ENCODE assay signal across 10 cellular contexts in the genomic region with DNA sequence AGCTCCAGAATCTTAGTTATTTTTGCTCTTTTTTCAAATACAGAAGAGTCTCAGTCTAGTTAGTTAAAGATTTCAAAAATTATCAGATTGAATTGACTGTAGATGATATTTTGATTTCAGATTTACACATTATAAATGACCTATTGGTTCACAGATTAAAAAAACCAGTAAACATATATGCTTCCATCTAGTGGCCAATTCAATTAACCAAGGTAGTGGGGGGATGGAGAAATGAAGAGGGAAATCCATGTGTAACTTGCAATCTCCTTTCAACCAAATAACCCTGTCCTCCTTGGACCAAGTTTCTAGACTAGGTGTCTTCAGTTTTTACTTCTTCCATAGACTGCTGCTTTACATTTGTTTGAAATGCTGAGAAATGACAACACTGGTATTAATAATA.
DNase-seq lines count a peak whose midpoint lies in the region; ATAC-seq and TF ChIP-seq lines count a peak whose summit lies in the region.
"Had no signal": no experiment of that assay in that cellular context is flagged by ENCODE, and none has a peak within 500 bp of the region (broad histone marks: within the 10 kb centered on the region; RNA-seq: fewer than 3 reads in every experiment).

No MANE protein-coding gene starts in this region.

- H3K27me3 Mint-ChIP-seq in MCF 10A (ENCODE audit: insufficient read depth, unreplicated experiment), result no peaks in the 10 kb centered on the region
- H3K27me3 Mint-ChIP-seq: CD4-positive, alpha-beta memory T cell had no signal

- H3K4me3 ChIP-seq in breast epithelium (no peak overlapping the region), OCI-LY3 (ENCODE audit: low read length) (no peak overlapping the region), epithelial cell of esophagus (ENCODE audit: low read length) (no peak overlapping the region), tibial artery (no peak overlapping the region), left lung (no peak overlapping the region)

- no peak overlapping the region for H3K4me3 Mint-ChIP-seq in MCF 10A (ENCODE audit: unreplicated experiment)
- H3K4me3 Mint-ChIP-seq: CD4-positive, alpha-beta memory T cell had no signal

- intact Hi-C loops in MCF 10A (cut with micrococcal nuclease), result loop anchor here (1.0 to 10.0 kb wide), 5 partner anchors 55 to 383 kb away; no protein-coding TSS in a partner anchor
- intact Hi-C loops in breast epithelium (cut with DNase I; ENCODE audit: low total_unique reads), result no loop called here
- intact Hi-C loops in tibial artery (cut with DNase I; ENCODE audit: low total_unique reads), result no loop called here
- intact Hi-C loops in left lung (cut with DNase I), result no loop called here

- H3K4me2 ChIP-seq in OCI-LY3 (ENCODE audit: low read length), result no peak overlapping the region

- no TSS peak for BruUV-seq in MCF 10A (replicated peaks; lab: Mats Ljungman, UMichigan)

- H3K9ac ChIP-seq in OCI-LY3 (ENCODE audit: low read length), result no peak overlapping the region

- H3K27ac Mint-ChIP-seq in MCF 10A (ENCODE audit: low read depth, unreplicated experiment), result no peak overlapping the region
- H3K27ac Mint-ChIP-seq: CD4-positive, alpha-beta memory T cell had no signal

- POLR2A ChIA-PET in MCF 10A (lab: Yijun Ruan, JAX), result interaction anchor here (1.2 to 2.7 kb wide), 3 partner anchors 42 to 315 kb away, joined by 3 to 9 read pairs (median 3); no protein-coding TSS in a partner anchor

- no peaks in the 10 kb centered on the region for H3K4me1 ChIP-seq in breast epithelium
- H3K4me1 ChIP-seq in OCI-LY3 (ENCODE audit: low read length), result peaks cover 7% of the 10 kb centered on the region
- no peaks in the 10 kb centered on the region for H3K4me1 ChIP-seq in tibial artery
- no peaks in the 10 kb centered on the region for H3K4me1 ChIP-seq in left lung

- no peaks in the 10 kb centered on the region for H3K36me3 Mint-ChIP-seq in MCF 10A (ENCODE audit: insufficient read depth, unreplicated experiment)
- H3K36me3 Mint-ChIP-seq: CD4-positive, alpha-beta memory T cell had no signal

- no peaks in the 10 kb centered on the region for H3K79me2 ChIP-seq in OCI-LY3 (ENCODE audit: low read length)

- no peak for ATAC-seq in left lung
- ATAC-seq in HG03025 (IDR thresholded peaks at IDR 0.05; ENCODE audit: low FRiP score, unreplicated experiment), result no peak

- no peaks in the 10 kb centered on the region for H3K27me3 ChIP-seq in breast epithelium
- H3K27me3 ChIP-seq in OCI-LY3 (ENCODE audit: low read depth, low read length), result no peaks in the 10 kb centered on the region
- no peaks in the 10 kb centered on the region for H3K27me3 ChIP-seq in tibial artery
- no peaks in the 10 kb centered on the region for H3K27me3 ChIP-seq in left lung

- no peaks in the 10 kb centered on the region for H3K4me1 Mint-ChIP-seq in MCF 10A (ENCODE audit: insufficient read depth, unreplicated experiment)
- H3K4me1 Mint-ChIP-seq: CD4-positive, alpha-beta memory T cell had no signal

- CTCF ChIA-PET in MCF 10A (lab: Yijun Ruan, JAX), result interaction anchor here (0.6 to 4.2 kb wide), 18 partner anchors 9 to 515 kb away, joined by 3 to 69 read pairs (median 4); no protein-coding TSS in a partner anchor

- H2AFZ ChIP-seq in OCI-LY3 (ENCODE audit: low read depth, low read length), result no peak overlapping the region

- no peak overlapping the region for H3K27ac ChIP-seq in breast epithelium
- no peak overlapping the region for H3K27ac ChIP-seq in OCI-LY3 (ENCODE audit: low read length)
- H3K27ac ChIP-seq in tibial artery, result no peak overlapping the region
- no peak overlapping the region for H3K27ac ChIP-seq in left lung

- TF ChIP-seq CTCF in MCF 10A (IDR thresholded peaks at IDR 0.05; ENCODE audit: unreplicated experiment) (peak; percentile 40), breast epithelium (IDR thresholded peaks at IDR 0.05) (no peak), OCI-LY3 (IDR thresholded peaks at IDR 0.05; ENCODE audit: low read depth, low read length) (peak; percentile 74), epithelial cell of esophagus (IDR thresholded peaks at IDR 0.05; ENCODE audit: insufficient read depth, low read depth, low read length, missing control alignments) (peak; percentile 43), tibial artery (IDR thresholded peaks at IDR 0.05) (peak in 1 of 2 experiments; percentile 20), left lung (IDR thresholded peaks at IDR 0.05) (no peak)

- H4K20me1 ChIP-seq in OCI-LY3 (ENCODE audit: insufficient read depth, low read length), result no peaks in the 10 kb centered on the region

- H3K9me3 ChIP-seq in breast epithelium, result no peaks in the 10 kb centered on the region
- no peaks in the 10 kb centered on the region for H3K9me3 ChIP-seq in OCI-LY3 (ENCODE audit: insufficient read depth, low read length)
- no peaks in the 10 kb centered on the region for H3K9me3 ChIP-seq in tibial artery
- no peaks in the 10 kb centered on the region for H3K9me3 ChIP-seq in left lung

- DNase-seq in MCF 10A (ENCODE audit: unreplicated experiment) (peak; percentile 50), breast epithelium (ENCODE audit: low spot score in 2 of 2) (no peak), epithelial cell of esophagus (ENCODE audit: low read depth) (peak; percentile 46), superior temporal gyrus (ENCODE audit: extremely low spot score) (peak; percentile 65), tibial artery (no peak), left lung (no peak)
- DNase-seq: CD4-positive, alpha-beta memory T cell; NCI-H1694 had no signal

- no peaks in the 10 kb centered on the region for H3K36me3 ChIP-seq in breast epithelium
- no peaks in the 10 kb centered on the region for H3K36me3 ChIP-seq in OCI-LY3 (replicated peaks; ENCODE audit: low read depth, low read length)
- no peaks in the 10 kb centered on the region for H3K36me3 ChIP-seq in tibial artery
- no peaks in the 10 kb centered on the region for H3K36me3 ChIP-seq in left lung

- TF ChIP-seq POLR2A in breast epithelium (IDR thresholded peaks at IDR 0.05), result no peak

- no peaks in the 10 kb centered on the region for H3K9me3 Mint-ChIP-seq in MCF 10A (ENCODE audit: unreplicated experiment)

Comparison
In these comparisons a context has a peak if more than half of its experiments do, and no peak if none do; other contexts are left out.
1. DNase-seq: peak in MCF 10A (single experiment), epithelial cell of esophagus (single experiment) and superior temporal gyrus (single experiment); none in breast epithelium (0 of 2), tibial artery (0 of 2) and left lung (0 of 2).
2. CTCF ChIP-seq: peak in MCF 10A (single experiment), OCI-LY3 (single experiment) and epithelial cell of esophagus (single experiment); none in breast epithelium (0 of 3) and left lung (0 of 2).